In genomic region chr1:15937706-15938168, GRCh38 we compare ENCODE assay signal across 7 cellular contexts. TPM values are rescaled to one million over a fixed set of nuclear protein-coding genes. Genes with fewer than 3 reads are reported as not detected.
DNase-seq lines count a peak whose midpoint lies in the region; ATAC-seq and TF ChIP-seq lines count a peak whose summit lies in the region.

No MANE protein-coding gene starts in this region.

- DNase-seq in renal cortical epithelial cell (ENCODE audit: low read depth): peak; percentile 43
- no peak for DNase-seq in ACHN
- DNase-seq in cardiac septum (ENCODE audit: low spot score): no peak

- H3K9me3 ChIP-seq in ectodermal cell (ENCODE audit: control insufficient read depth, low read length): no peaks in the 10 kb centered on the region

- peak overlapping the region; percentile 16 for H3K27ac ChIP-seq in ectodermal cell (ENCODE audit: insufficient read depth, low read depth, low read length, poor library complexity, severe bottlenecking)

- no peaks in the 10 kb centered on the region for H3K4me1 ChIP-seq in ectodermal cell (ENCODE audit: control insufficient read depth, insufficient read depth, low read length)

- H3K27me3 ChIP-seq in ectodermal cell (ENCODE audit: control insufficient read depth, insufficient read depth, low read length, poor library complexity, severe bottlenecking): no peaks in the 10 kb centered on the region

- H3K4me3 ChIP-seq in GM12875 (ENCODE audit: low read depth, low read length): no peak overlapping the region
- no peak overlapping the region for H3K4me3 ChIP-seq in ectodermal cell (ENCODE audit: insufficient read depth, low read depth, low read length)

- peaks cover 78% of the 10 kb centered on the region for H3K36me3 ChIP-seq in ectodermal cell (ENCODE audit: control insufficient read depth, insufficient read depth, low read length)

- TF ChIP-seq CTCF in GM12875 (IDR thresholded peaks at IDR 0.05; ENCODE audit: borderline replicate concordance, insufficient read depth, low read depth, low read length): 0 out of 2 replicates have a peak, but pooled peaks have one; percentile 21

- ATAC-seq in GM21619 (IDR thresholded peaks at IDR 0.05; ENCODE audit: unreplicated experiment): no peak

- intact Hi-C loops in cardiac septum (cut with DNase I): no loop called here

- WGBS in ectodermal cell, 2 experiments: 88 to 89% methylated on average over 14 of the region's 14 CpGs

- in situ Hi-C loops in ACHN (cut with HindIII; ENCODE audit: low pct_ligation_motif_present, low pct_unique_long_range_greater_than_20kb, low sequenced_read_pairs): no loop called here

TF ChIP-seq in PFSK-1, 5 proteins besides CTCF, POLR2A, EP300 and RAD21:
- no peak for TF ChIP-seq REST (IDR thresholded peaks at IDR 0.05; ENCODE audit: insufficient read depth in 1 of 2, low read depth in 2 of 2, low read length in 2 of 2)
- no peak for TF ChIP-seq TAF1 (IDR thresholded peaks at IDR 0.05; ENCODE audit: borderline replicate concordance, insufficient read depth, low read length)
- TF ChIP-seq POLR2AphosphoS5 (IDR thresholded peaks at IDR 0.05; ENCODE audit: low read depth, low read length): no peak
- TF ChIP-seq FOXP2 (optimal IDR thresholded peaks at IDR 0.05; ENCODE audit: borderline replicate concordance, extremely low read depth, extremely low read length, insufficient read depth): peak; percentile 47

RNA-seq across cellular contexts. Expression of gene ZBTB17, which starts 38.2 kb away (rescaled TPM):
- 46.9 TPM for polyA plus RNA-seq in PFSK-1 (2012; ENCODE audit: insufficient read length, low read depth)
- polyA plus RNA-seq in ectodermal cell (2013, experiment 1 of 4): 37.2 TPM
- 32.1 TPM for polyA plus RNA-seq in ectodermal cell (2013, experiment 2 of 4)
- 25.8 TPM for polyA plus RNA-seq in ectodermal cell (2013, experiment 3 of 4)
- polyA plus RNA-seq in ectodermal cell (2013, experiment 4 of 4): 27.4 TPM
- total RNA-seq in renal cortical epithelial cell: 30.4 and 31.9 TPM in 2 replicates
- total RNA-seq in cardiac septum: 24.9 TPM
